Comparison of ENCODE assay signal across 9 cellular contexts in genomic region chr1:233543338-233544255, GRCh38.
A peak's percentile ranks its signal among the peaks of the same experiment; 100 is the strongest.
DNase-seq lines count a peak whose midpoint lies in the region; ATAC-seq, FAIRE-seq and TF ChIP-seq lines count a peak whose summit lies in the region.
"Had no signal": no experiment of that assay in that cellular context is flagged by ENCODE, and none has a peak within 500 bp of the region (broad histone marks: within the 10 kb centered on the region; RNA-seq: fewer than 3 reads in every experiment).

No MANE protein-coding gene starts in this region.

- ATAC-seq in HG03354 (IDR thresholded peaks at IDR 0.05; ENCODE audit: poor library complexity, severe bottlenecking, unreplicated experiment) = no peak

- peak; percentile 78 for DNase-seq in H4 (ENCODE audit: low spot score)
- DNase-seq in RCC 7860 (ENCODE audit: low spot score) = peak; percentile 97
- peak; percentile 69 for DNase-seq in fibroblast of pulmonary artery (ENCODE audit: low read depth)
- no peak for DNase-seq in mesenteric fat pad (ENCODE audit: low spot score)
- no peak for DNase-seq in spleen

- no peaks in the 10 kb centered on the region for H3K4me1 ChIP-seq in spleen

- H3K27me3 ChIP-seq in spleen (replicated peaks in 1 of 7) = peaks cover 0 to 3% (median 0%) of the 10 kb centered on the region in 7 donors

- H3K27ac ChIP-seq in skin epidermis (peak overlapping the region in 15 of 21 experiments; percentile 5 to 83 (median 53)), spleen (no peak overlapping the region)
- H3K27ac ChIP-seq: VCaP had no signal

- TF ChIP-seq CTCF in fibroblast of pulmonary artery (IDR thresholded peaks at IDR 0.05; ENCODE audit: low read length, missing control alignments) = no peak
- TF ChIP-seq CTCF in spleen (IDR thresholded peaks at IDR 0.05 in 8 of 11, conservative IDR thresholded peaks at IDR 0.05 in 3 of 11) = no peak

- H3K36me3 ChIP-seq in spleen = no peaks in the 10 kb centered on the region

- FAIRE-seq in RCC 7860 (lab: Jason Lieb, UNC) = peak; percentile 98
- FAIRE-seq: endometrium had no signal

- TF ChIP-seq POLR2A in spleen (IDR thresholded peaks at IDR 0.05) = no peak

- WGBS in spleen, 5 donors = 59 to 64% (median 61%) methylated on average over 8 of the region's 8 CpGs

- no peaks in the 10 kb centered on the region for H3K9me3 ChIP-seq in spleen

- intact Hi-C loops in spleen (cut with DNase I; ENCODE audit: low total_unique reads) = no loop called here

- H3K4me3 ChIP-seq in fibroblast of pulmonary artery (replicated peaks; ENCODE audit: low read depth, low read length) (no peak overlapping the region), skin epidermis (no peak overlapping the region), spleen (no peak overlapping the region)

Comparison
In these comparisons a context has a peak if more than half of its experiments do, and no peak if none do; other contexts are left out.
1. DNase-seq: peak in H4 (single experiment), RCC 7860 (single experiment) and fibroblast of pulmonary artery (single experiment); none in mesenteric fat pad (single experiment) and spleen (single experiment).
2. H3K27ac ChIP-seq: peak in skin epidermis (15 of 21); none in spleen (0 of 8).